ENCODE assay signal across 23 cellular contexts in genomic region chr11:118295199-118295598, GRCh38. TPM values are rescaled to one million over a fixed set of nuclear protein-coding genes. Genes with fewer than 3 reads are reported as not detected.
DNase-seq lines count a peak whose midpoint lies in the region; ATAC-seq and TF ChIP-seq lines count a peak whose summit lies in the region.
"Had no signal": no experiment of that assay in that cellular context is flagged by ENCODE, and none has a peak within 500 bp of the region (broad histone marks: within the 10 kb centered on the region; RNA-seq: fewer than 3 reads in every experiment).

No MANE protein-coding gene starts in this region.

- peak; percentile 56 for DNase-seq in activated CD8-positive, alpha-beta memory T cell treated with anti-CD3 and anti-CD28 coated beads for 24 hours
- DNase-seq in activated CD8-positive, alpha-beta memory T cell treated with anti-CD3 and anti-CD28 coated beads, Interleukin-2, amount 50 U/mL, for 48 hours = no peak
- DNase-seq in NAMALWA (ENCODE audit: low spot score) (peak; percentile 17), astrocyte of the spinal cord (ENCODE audit: low read depth, low spot score) (no peak), MG63 (no peak), chondrocyte (ENCODE audit: low spot score) (no peak)
- peak in 2 of 10 donors; percentile 17 to 21 for DNase-seq in naive thymus-derived CD8-positive, alpha-beta T cell
- DNase-seq in central memory CD4-positive, alpha-beta T cell = no peak
- DNase-seq: activated B cell treated with CpG ODN at 0.5 μM for 24 hours, BE2C, KG1, lower lobe of right lung, NCI-H146, NCI-H2171, NCI-H510A, posterior cingulate gyrus, right cardiac atrium, SIG-M5, spleen, T1000 had no signal

- peaks cover 0 to 1% (median 0%) of the 10 kb centered on the region in 5 donors for H3K27me3 Mint-ChIP-seq in naive thymus-derived CD8-positive, alpha-beta T cell
- peaks cover 36% of the 10 kb centered on the region for H3K27me3 Mint-ChIP-seq in chondrocyte (ENCODE audit: low read depth)

- ATAC-seq in naive thymus-derived CD8-positive, alpha-beta T cell = peak; percentile 25 to 59
- ATAC-seq: right cardiac atrium had no signal

- H3K36me3 Mint-ChIP-seq in naive thymus-derived CD8-positive, alpha-beta T cell = no peaks in the 10 kb centered on the region
- H3K36me3 Mint-ChIP-seq in chondrocyte (ENCODE audit: low read depth) = no peaks in the 10 kb centered on the region

- H3K4me3 Mint-ChIP-seq in naive thymus-derived CD8-positive, alpha-beta T cell = no peak overlapping the region
- no peak overlapping the region for H3K4me3 Mint-ChIP-seq in chondrocyte (ENCODE audit: unreplicated experiment)
- H3K4me3 Mint-ChIP-seq: activated B cell treated with CpG ODN at 0.5 μM for 24 hours had no signal

- H3K4me1 Mint-ChIP-seq in naive thymus-derived CD8-positive, alpha-beta T cell = peaks cover 18 to 38% (median 23%) of the 10 kb centered on the region in 4 donors
- no peaks in the 10 kb centered on the region for H3K4me1 Mint-ChIP-seq in chondrocyte (ENCODE audit: low read depth)
- H3K4me1 Mint-ChIP-seq: activated B cell treated with CpG ODN at 0.5 μM for 24 hours had no signal

- POLR2A ChIA-PET in naive thymus-derived CD8-positive, alpha-beta T cell (lab: Charles Lee) = interaction anchor here (0.9 to 2.7 kb wide), 8 partner anchors 10 to 152 kb away, joined by 3 to 20 read pairs (median 5); partner anchors contain the start of genes CD3E and UBE4A

- in situ Hi-C loops in astrocyte of the spinal cord (cut with HindIII; ENCODE audit: low sequenced_read_pairs) = no loop called here

- peak overlapping the region in 3 of 10 donors; percentile 63 to 91 (median 82) for H3K27ac Mint-ChIP-seq in naive thymus-derived CD8-positive, alpha-beta T cell
- no peak overlapping the region for H3K27ac Mint-ChIP-seq in chondrocyte (ENCODE audit: unreplicated experiment)
- H3K27ac Mint-ChIP-seq: activated B cell treated with CpG ODN at 0.5 μM for 24 hours had no signal

- H3K4me3 ChIP-seq in astrocyte of the spinal cord (ENCODE audit: low read depth, low read length) = no peak overlapping the region
- H3K4me3 ChIP-seq in MG63 = no peak overlapping the region
- H3K4me3 ChIP-seq: lower lobe of right lung, spleen, upper lobe of left lung had no signal

- TF ChIP-seq CTCF in astrocyte of the spinal cord (IDR thresholded peaks at IDR 0.05; ENCODE audit: low read depth, low read length) = peak; percentile 12
- TF ChIP-seq CTCF in chondrocyte (IDR thresholded peaks at IDR 0.05) = no peak

- peaks cover 4% of the 10 kb centered on the region; the same call in 1 of the 2 replicates for H3K27me3 ChIP-seq in MG63
- H3K27me3 ChIP-seq: BE2C, upper lobe of left lung had no signal

- H3K9me3 ChIP-seq in MG63 = no peaks in the 10 kb centered on the region
- H3K9me3 ChIP-seq: BE2C, lower lobe of right lung, spleen, upper lobe of left lung had no signal

- H3K9me3 Mint-ChIP-seq in naive thymus-derived CD8-positive, alpha-beta T cell = no peaks in the 10 kb centered on the region
- peaks cover 3% of the 10 kb centered on the region for H3K9me3 Mint-ChIP-seq in chondrocyte (ENCODE audit: low read depth)
- H3K9me3 Mint-ChIP-seq: activated B cell treated with CpG ODN at 0.5 μM for 24 hours had no signal

- H3K36me3 ChIP-seq in MG63 = no peaks in the 10 kb centered on the region
- H3K36me3 ChIP-seq: BE2C, lower lobe of right lung, spleen, upper lobe of left lung had no signal

RNA-seq across cellular contexts. Expression of gene CD3E, which starts 9.3 kb away (rescaled TPM):
- total RNA-seq in naive thymus-derived CD8-positive, alpha-beta T cell = 100 to 1,000 TPM; 564 to 620 TPM
- polyA plus RNA-seq in naive thymus-derived CD8-positive, alpha-beta T cell = 1,000 to 10,000 TPM in 1 of 3 donors, 100 to 1,000 TPM in 2; 811 to 1,213 (median 948) TPM
- not detected in 2 replicates for total RNA-seq in MG63 (2014; rRNA removed; shearing (Covaris generic); ENCODE audit: low replicate concordance)
- not detected in 3 replicates for total RNA-seq in chondrocyte
- total RNA-seq: cerebellum had no signal
- polyA plus RNA-seq: neural cell had no signal

RNA-seq across cellular contexts. Expression of gene MPZL2, which starts 31.1 kb away (rescaled TPM):
- total RNA-seq in naive thymus-derived CD8-positive, alpha-beta T cell = 1 to 10 TPM; 2.8 to 3.1 TPM
- 1 to 10 TPM in 2 of 3 donors, under 1 TPM in 1; 0.94 to 3.1 (median 1.2) TPM for polyA plus RNA-seq in naive thymus-derived CD8-positive, alpha-beta T cell
- not detected in 2 replicates for total RNA-seq in MG63 (2014; rRNA removed; shearing (Covaris generic); ENCODE audit: low replicate concordance)
- not detected in 3 replicates for total RNA-seq in chondrocyte
- total RNA-seq: activated B cell treated with CpG ODN at 0.5 μM for 24 hours had no signal
- polyA plus RNA-seq: neural cell had no signal

RNA-seq across cellular contexts. Expression of gene MPZL3, which starts 43.0 kb away (rescaled TPM):
- 10 to 100 TPM; 11.2 to 12.6 TPM for total RNA-seq in naive thymus-derived CD8-positive, alpha-beta T cell
- 1 to 10 TPM; 1.9 to 3.4 (median 3.2) TPM for polyA plus RNA-seq in naive thymus-derived CD8-positive, alpha-beta T cell
- 1.3 and 1.6 TPM in 2 replicates for total RNA-seq in MG63 (2014; rRNA removed; shearing (Covaris generic); ENCODE audit: low replicate concordance)
- total RNA-seq in chondrocyte = 1.1 to 1.7 TPM (median 1.6 TPM) in 3 replicates

RNA-seq across cellular contexts. Expression of gene CD3D, which starts 47.3 kb away (rescaled TPM):
- 100 to 1,000 TPM; 355 to 362 TPM for total RNA-seq in naive thymus-derived CD8-positive, alpha-beta T cell
- 1,000 to 10,000 TPM; 1,161 to 1,259 (median 1,215) TPM for polyA plus RNA-seq in naive thymus-derived CD8-positive, alpha-beta T cell
- total RNA-seq in MG63 (2014; rRNA removed; shearing (Covaris generic); ENCODE audit: low replicate concordance) = not detected in 2 replicates
- not detected in 3 replicates for total RNA-seq in chondrocyte
- polyA plus RNA-seq: neural cell had no signal

RNA-seq across cellular contexts. Expression of gene CD3G, which starts 48.9 kb away (rescaled TPM):
- total RNA-seq in naive thymus-derived CD8-positive, alpha-beta T cell = 100 to 1,000 TPM; 202 to 209 TPM
- 100 to 1,000 TPM; 397 to 400 (median 397) TPM for polyA plus RNA-seq in naive thymus-derived CD8-positive, alpha-beta T cell
- total RNA-seq in MG63 (2014; rRNA removed; shearing (Covaris generic); ENCODE audit: low replicate concordance) = not detected in 2 replicates
- not detected in 3 replicates for total RNA-seq in chondrocyte
- total RNA-seq: activated B cell treated with CpG ODN at 0.5 μM for 24 hours, cerebellum had no signal
- polyA plus RNA-seq: neural cell had no signal

Comparison
In these comparisons a context has a peak if more than half of its experiments do, and no peak if none do; other contexts are left out.
1. DNase-seq: peak in activated CD8-positive, alpha-beta memory T cell treated with anti-CD3 and anti-CD28 coated beads for 24 hours (single experiment) and NAMALWA (single experiment); none in activated CD8-positive, alpha-beta memory T cell treated with anti-CD3 and anti-CD28 coated beads, Interleukin-2, amount 50 U/mL, for 48 hours (single experiment), astrocyte of the spinal cord (single experiment), MG63 (single experiment), chondrocyte (single experiment) and central memory CD4-positive, alpha-beta T cell (single experiment).
2. RNA of gene CD3E, which starts 9.3 kb away (total RNA-seq): 564 to 620 TPM in naive thymus-derived CD8-positive, alpha-beta T cell; not detected in chondrocyte and not detected in MG63; every median in the first group is over 100 times any median in the second.